In genomic region chr9:37011530-37011929, GRCh38 we compare ENCODE assay signal across 1 cellular context.
TF ChIP-seq lines count a peak whose summit lies in the region.

No MANE protein-coding gene starts in this region.

TF ChIP-seq in GM12878, 131 proteins besides CTCF, POLR2A, EP300 and RAD21 (continued from another document):
- TF ChIP-seq BCL3 (IDR thresholded peaks at IDR 0.05; ENCODE audit: borderline replicate concordance, insufficient read depth, low read depth, low read length, poor library complexity, severe bottlenecking) (no peak), PKNOX1 (IDR thresholded peaks at IDR 0.05) (peak; percentile 82), SPI1 (IDR thresholded peaks at IDR 0.05; ENCODE audit: borderline replicate concordance, insufficient read depth, low read depth, low read length) (no peak), RAD51 (IDR thresholded peaks at IDR 0.05) (no peak)
